8 cellular contexts compared by ENCODE assay signal in genomic region chr6:25369043-25369442, GRCh38.
A peak's percentile ranks its signal among the peaks of the same experiment; 100 is the strongest.
DNase-seq lines count a peak whose midpoint lies in the region; ATAC-seq and TF ChIP-seq lines count a peak whose summit lies in the region.

No MANE protein-coding gene starts in this region.

- peak; percentile 50 to 71 for ATAC-seq in left cardiac atrium
- ATAC-seq in GM19351 (IDR thresholded peaks at IDR 0.05; ENCODE audit: unreplicated experiment), result no peak
- no peak for ATAC-seq in HG03039 (IDR thresholded peaks at IDR 0.05; ENCODE audit: unreplicated experiment)

- intact Hi-C loops in left cardiac atrium (cut with DNase I), result no loop called here

- peak overlapping the region; percentile 67 for H3K27ac Mint-ChIP-seq in T-helper 2 cell treated with Interferon-gamma antibody and Interleukin-4, amounts not matched to agents 5 μg/mL and 100 μg/mL, for 36 hours

- 12% methylated on average over 6 of the region's 6 CpGs for WGBS in suprapubic skin

- H3K27me3 ChIP-seq in WERI-Rb-1 (ENCODE audit: insufficient read depth, low read depth, severe bottlenecking), result no peaks in the 10 kb centered on the region
- no peaks in the 10 kb centered on the region for H3K27me3 ChIP-seq in suprapubic skin

- no peak for DNase-seq in T-helper 2 cell treated with Interferon-gamma antibody and Interleukin-4, amounts not matched to agents 5 μg/mL and 100 μg/mL, for 36 hours (ENCODE audit: low spot score)
- DNase-seq in T-helper 2 cell (no peak), WERI-Rb-1 (peak; percentile 19), left cardiac atrium (peak; percentile 50), suprapubic skin (ENCODE audit: low spot score in 2 of 2) (no peak), mucosa of gallbladder (ENCODE audit: low spot score) (no peak)

- H3K4me1 ChIP-seq in suprapubic skin, result peaks cover 35% of the 10 kb centered on the region

- no peak for TF ChIP-seq EP300 in suprapubic skin (IDR thresholded peaks at IDR 0.05)

- peaks cover 48% of the 10 kb centered on the region for H3K4me1 Mint-ChIP-seq in T-helper 2 cell treated with Interferon-gamma antibody and Interleukin-4, amounts not matched to agents 5 μg/mL and 100 μg/mL, for 36 hours (ENCODE audit: low read depth)

- H3K4me3 ChIP-seq in WERI-Rb-1 (ENCODE audit: low read depth, low read length), result no peak overlapping the region
- H3K4me3 ChIP-seq in suprapubic skin, result no peak overlapping the region

- peaks cover 2% of the 10 kb centered on the region for H3K36me3 Mint-ChIP-seq in T-helper 2 cell treated with Interferon-gamma antibody and Interleukin-4, amounts not matched to agents 5 μg/mL and 100 μg/mL, for 36 hours (ENCODE audit: low read depth)

- peak overlapping the region; percentile 66 for H3K4me3 Mint-ChIP-seq in T-helper 2 cell treated with Interferon-gamma antibody and Interleukin-4, amounts not matched to agents 5 μg/mL and 100 μg/mL, for 36 hours

- no peaks in the 10 kb centered on the region for H3K27me3 Mint-ChIP-seq in T-helper 2 cell treated with Interferon-gamma antibody and Interleukin-4, amounts not matched to agents 5 μg/mL and 100 μg/mL, for 36 hours (ENCODE audit: low read depth)

- H3K9me3 ChIP-seq in WERI-Rb-1 (ENCODE audit: severe bottlenecking), result peaks cover 4% of the 10 kb centered on the region
- no peaks in the 10 kb centered on the region for H3K9me3 ChIP-seq in suprapubic skin

- no peak for TF ChIP-seq POLR2A in suprapubic skin (IDR thresholded peaks at IDR 0.05)

- H3K27ac ChIP-seq in WERI-Rb-1 (no peak overlapping the region), suprapubic skin (peak overlapping the region; percentile 67)

- H3K36me3 ChIP-seq in WERI-Rb-1 (no peaks in the 10 kb centered on the region), suprapubic skin (no peaks in the 10 kb centered on the region)

- H3K9me3 Mint-ChIP-seq in T-helper 2 cell treated with Interferon-gamma antibody and Interleukin-4, amounts not matched to agents 5 μg/mL and 100 μg/mL, for 36 hours, result peaks cover 19% of the 10 kb centered on the region

- TF ChIP-seq CTCF in WERI-Rb-1 (IDR thresholded peaks at IDR 0.05; ENCODE audit: low read depth, low read length) (no peak), suprapubic skin (IDR thresholded peaks at IDR 0.05) (no peak)

Comparison
In these comparisons a context has a peak if more than half of its experiments do, and no peak if none do; other contexts are left out.
1. DNase-seq: peak in WERI-Rb-1 (single experiment) and left cardiac atrium (single experiment); none in T-helper 2 cell treated with Interferon-gamma antibody and Interleukin-4, amounts not matched to agents 5 μg/mL and 100 μg/mL, for 36 hours (single experiment), T-helper 2 cell (0 of 5), suprapubic skin (0 of 2) and mucosa of gallbladder (single experiment).
2. ATAC-seq: peak in left cardiac atrium (2 of 2); none in GM19351 (single experiment) and HG03039 (single experiment).